Comparison of ENCODE assay signal across 1 cellular context in the genomic region with DNA sequence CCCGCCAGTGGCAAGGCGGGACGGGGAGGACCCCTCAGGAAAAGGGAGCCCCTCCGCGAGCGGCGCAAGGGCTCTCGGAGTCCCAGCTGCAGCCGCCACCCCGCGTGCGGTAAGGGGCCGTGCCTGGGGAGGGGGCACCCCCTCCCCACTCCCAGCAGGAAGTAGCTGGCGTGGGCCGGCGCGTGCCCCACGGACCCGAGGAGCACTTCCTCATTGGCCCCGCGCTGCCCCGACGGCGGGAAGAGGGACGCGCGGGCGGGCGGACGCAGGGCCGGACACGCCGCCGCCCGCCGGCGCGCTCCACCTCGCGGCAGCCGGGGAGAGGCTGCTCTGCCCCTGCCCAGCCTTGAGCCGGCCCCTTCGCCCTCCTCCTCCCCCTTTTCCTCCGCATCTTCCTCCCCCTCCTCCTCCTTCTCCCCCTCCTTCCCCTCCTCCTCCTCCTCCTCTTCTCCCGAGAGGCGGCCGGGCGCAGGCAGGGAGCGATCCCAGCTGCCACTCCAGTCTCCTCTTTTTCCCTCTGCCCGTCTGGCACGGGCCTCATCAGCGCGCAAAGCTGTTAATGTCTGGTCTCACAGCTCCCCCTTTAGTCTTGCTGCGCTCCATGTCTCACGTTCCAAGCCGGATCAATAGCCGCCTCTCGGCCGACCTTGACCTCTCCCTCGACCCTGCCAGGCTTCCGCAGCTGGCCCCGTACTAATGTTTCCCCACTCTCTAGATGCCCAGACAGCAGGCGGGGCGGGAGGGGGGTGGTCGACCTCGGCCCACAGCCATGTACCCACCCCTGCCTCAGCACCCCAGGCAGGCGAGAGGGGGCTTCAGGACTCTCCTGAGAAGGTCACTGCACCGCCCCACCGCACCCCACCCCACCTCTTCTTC.
TF ChIP-seq lines count a peak whose summit lies in the region.

No MANE protein-coding gene starts in this region.

TF ChIP-seq in HepG2, 621 proteins besides CTCF, POLR2A, EP300 and RAD21 (continued from another document and continues in another):
- TF ChIP-seq HIC2 (CRISPR knock-in tag; IDR thresholded peaks at IDR 0.05; ENCODE audit: low read depth) (peak; percentile 83), DZIP1 (CRISPR knock-in tag; IDR thresholded peaks at IDR 0.05) (no peak), NCOA1 (CRISPR knock-in tag; IDR thresholded peaks at IDR 0.05) (no peak), SP4 (CRISPR knock-in tag; IDR thresholded peaks at IDR 0.05) (no peak; the same call in 1 of the 2 replicates), SIX4 (CRISPR knock-in tag; IDR thresholded peaks at IDR 0.05) (no peak), MYC (CRISPR knock-in tag; IDR thresholded peaks at IDR 0.05; ENCODE audit: borderline replicate concordance) (0 out of 2 replicates have a peak, but pooled peaks have one; percentile 35), MIER3 (CRISPR knock-in tag; IDR thresholded peaks at IDR 0.05; ENCODE audit: borderline replicate concordance) (no peak), JARID2 (CRISPR knock-in tag; IDR thresholded peaks at IDR 0.05; ENCODE audit: insufficient replicate concordance) (no peak), ZNF292 (CRISPR knock-in tag; IDR thresholded peaks at IDR 0.05; ENCODE audit: borderline replicate concordance, low read depth) (0 out of 2 replicates have a peak, but pooled peaks have one; percentile 37), CBX1 (IDR thresholded peaks at IDR 0.05; ENCODE audit: low read depth) (no peak), ZMYM3 (CRISPR knock-in tag; IDR thresholded peaks at IDR 0.05) (peak; percentile 36), ZNF746 (CRISPR knock-in tag; IDR thresholded peaks at IDR 0.05) (peak; percentile 78), HDAC6 (IDR thresholded peaks at IDR 0.05; ENCODE audit: low read depth, low read length) (no peak), HNRNPK (IDR thresholded peaks at IDR 0.05; ENCODE audit: low read depth, low read length, poor library complexity, severe bottlenecking) (peak; percentile 97), MEF2D (CRISPR knock-in tag; IDR thresholded peaks at IDR 0.05) (no peak), ZNF556 (CRISPR knock-in tag; IDR thresholded peaks at IDR 0.05; ENCODE audit: borderline replicate concordance) (peak; percentile 43; the same call in 1 of the 2 replicates), ZNF768 (CRISPR knock-in tag; IDR thresholded peaks at IDR 0.05) (peak; percentile 81; the same call in 1 of the 2 replicates), CEBPB (IDR thresholded peaks at IDR 0.05; ENCODE audit: borderline replicate concordance, low read depth, low read length) (no peak), ZNF225 (CRISPR knock-in tag; IDR thresholded peaks at IDR 0.05) (0 out of 2 replicates have a peak, but pooled peaks have one; percentile 43), CBX2 (IDR thresholded peaks at IDR 0.05; ENCODE audit: low read depth, low read length) (no peak), CBX2 (CRISPR knock-in tag; IDR thresholded peaks at IDR 0.05; ENCODE audit: low read depth) (no peak), ZC3H13 (CRISPR knock-in tag; IDR thresholded peaks at IDR 0.05) (no peak), CEBPZ (IDR thresholded peaks at IDR 0.05; ENCODE audit: low read length) (no peak), TAF1 (CRISPR knock-in tag; IDR thresholded peaks at IDR 0.05) (0 out of 2 replicates have a peak, but pooled peaks have one; percentile 22), SP2 (CRISPR knock-in tag; IDR thresholded peaks at IDR 0.05) (no peak), ZNF619 (CRISPR knock-in tag; IDR thresholded peaks at IDR 0.05) (no peak), DRAP1 (CRISPR knock-in tag; IDR thresholded peaks at IDR 0.05) (no peak), ZNF3 (CRISPR knock-in tag; IDR thresholded peaks at IDR 0.05) (no peak)
- TF ChIP-seq, protein P1, sequence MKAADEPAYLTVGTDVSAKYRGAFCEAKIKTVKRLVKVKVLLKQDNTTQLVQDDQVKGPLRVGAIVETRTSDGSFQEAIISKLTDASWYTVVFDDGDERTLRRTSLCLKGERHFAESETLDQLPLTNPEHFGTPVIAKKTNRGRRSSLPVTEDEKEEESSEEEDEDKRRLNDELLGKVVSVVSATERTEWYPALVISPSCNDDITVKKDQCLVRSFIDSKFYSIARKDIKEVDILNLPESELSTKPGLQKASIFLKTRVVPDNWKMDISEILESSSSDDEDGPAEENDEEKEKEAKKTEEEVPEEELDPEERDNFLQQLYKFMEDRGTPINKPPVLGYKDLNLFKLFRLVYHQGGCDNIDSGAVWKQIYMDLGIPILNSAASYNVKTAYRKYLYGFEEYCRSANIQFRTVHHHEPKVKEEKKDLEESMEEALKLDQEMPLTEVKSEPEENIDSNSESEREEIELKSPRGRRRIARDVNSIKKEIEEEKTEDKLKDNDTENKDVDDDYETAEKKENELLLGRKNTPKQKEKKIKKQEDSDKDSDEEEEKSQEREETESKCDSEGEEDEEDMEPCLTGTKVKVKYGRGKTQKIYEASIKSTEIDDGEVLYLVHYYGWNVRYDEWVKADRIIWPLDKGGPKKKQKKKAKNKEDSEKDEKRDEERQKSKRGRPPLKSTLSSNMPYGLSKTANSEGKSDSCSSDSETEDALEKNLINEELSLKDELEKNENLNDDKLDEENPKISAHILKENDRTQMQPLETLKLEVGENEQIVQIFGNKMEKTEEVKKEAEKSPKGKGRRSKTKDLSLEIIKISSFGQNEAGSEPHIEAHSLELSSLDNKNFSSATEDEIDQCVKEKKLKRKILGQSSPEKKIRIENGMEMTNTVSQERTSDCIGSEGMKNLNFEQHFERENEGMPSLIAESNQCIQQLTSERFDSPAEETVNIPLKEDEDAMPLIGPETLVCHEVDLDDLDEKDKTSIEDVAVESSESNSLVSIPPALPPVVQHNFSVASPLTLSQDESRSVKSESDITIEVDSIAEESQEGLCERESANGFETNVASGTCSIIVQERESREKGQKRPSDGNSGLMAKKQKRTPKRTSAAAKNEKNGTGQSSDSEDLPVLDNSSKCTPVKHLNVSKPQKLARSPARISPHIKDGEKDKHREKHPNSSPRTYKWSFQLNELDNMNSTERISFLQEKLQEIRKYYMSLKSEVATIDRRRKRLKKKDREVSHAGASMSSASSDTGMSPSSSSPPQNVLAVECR (CRISPR knock-in tag; IDR thresholded peaks at IDR 0.05; ENCODE audit: borderline replicate concordance) = no peak
- TF ChIP-seq, protein P2, sequence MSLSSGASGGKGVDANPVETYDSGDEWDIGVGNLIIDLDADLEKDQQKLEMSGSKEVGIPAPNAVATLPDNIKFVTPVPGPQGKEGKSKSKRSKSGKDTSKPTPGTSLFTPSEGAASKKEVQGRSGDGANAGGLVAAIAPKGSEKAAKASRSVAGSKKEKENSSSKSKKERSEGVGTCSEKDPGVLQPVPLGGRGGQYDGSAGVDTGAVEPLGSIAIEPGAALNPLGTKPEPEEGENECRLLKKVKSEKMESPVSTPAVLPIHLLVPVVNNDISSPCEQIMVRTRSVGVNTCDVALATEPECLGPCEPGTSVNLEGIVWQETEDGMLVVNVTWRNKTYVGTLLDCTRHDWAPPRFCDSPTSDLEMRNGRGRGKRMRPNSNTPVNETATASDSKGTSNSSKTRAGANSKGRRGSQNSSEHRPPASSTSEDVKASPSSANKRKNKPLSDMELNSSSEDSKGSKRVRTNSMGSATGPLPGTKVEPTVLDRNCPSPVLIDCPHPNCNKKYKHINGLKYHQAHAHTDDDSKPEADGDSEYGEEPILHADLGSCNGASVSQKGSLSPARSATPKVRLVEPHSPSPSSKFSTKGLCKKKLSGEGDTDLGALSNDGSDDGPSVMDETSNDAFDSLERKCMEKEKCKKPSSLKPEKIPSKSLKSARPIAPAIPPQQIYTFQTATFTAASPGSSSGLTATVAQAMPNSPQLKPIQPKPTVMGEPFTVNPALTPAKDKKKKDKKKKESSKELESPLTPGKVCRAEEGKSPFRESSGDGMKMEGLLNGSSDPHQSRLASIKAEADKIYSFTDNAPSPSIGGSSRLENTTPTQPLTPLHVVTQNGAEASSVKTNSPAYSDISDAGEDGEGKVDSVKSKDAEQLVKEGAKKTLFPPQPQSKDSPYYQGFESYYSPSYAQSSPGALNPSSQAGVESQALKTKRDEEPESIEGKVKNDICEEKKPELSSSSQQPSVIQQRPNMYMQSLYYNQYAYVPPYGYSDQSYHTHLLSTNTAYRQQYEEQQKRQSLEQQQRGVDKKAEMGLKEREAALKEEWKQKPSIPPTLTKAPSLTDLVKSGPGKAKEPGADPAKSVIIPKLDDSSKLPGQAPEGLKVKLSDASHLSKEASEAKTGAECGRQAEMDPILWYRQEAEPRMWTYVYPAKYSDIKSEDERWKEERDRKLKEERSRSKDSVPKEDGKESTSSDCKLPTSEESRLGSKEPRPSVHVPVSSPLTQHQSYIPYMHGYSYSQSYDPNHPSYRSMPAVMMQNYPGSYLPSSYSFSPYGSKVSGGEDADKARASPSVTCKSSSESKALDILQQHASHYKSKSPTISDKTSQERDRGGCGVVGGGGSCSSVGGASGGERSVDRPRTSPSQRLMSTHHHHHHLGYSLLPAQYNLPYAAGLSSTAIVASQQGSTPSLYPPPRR (CRISPR knock-in tag; IDR thresholded peaks at IDR 0.05; ENCODE audit: borderline replicate concordance) = 0 out of 2 replicates have a peak, but pooled peaks have one; percentile 33
- TF ChIP-seq, protein P3, sequence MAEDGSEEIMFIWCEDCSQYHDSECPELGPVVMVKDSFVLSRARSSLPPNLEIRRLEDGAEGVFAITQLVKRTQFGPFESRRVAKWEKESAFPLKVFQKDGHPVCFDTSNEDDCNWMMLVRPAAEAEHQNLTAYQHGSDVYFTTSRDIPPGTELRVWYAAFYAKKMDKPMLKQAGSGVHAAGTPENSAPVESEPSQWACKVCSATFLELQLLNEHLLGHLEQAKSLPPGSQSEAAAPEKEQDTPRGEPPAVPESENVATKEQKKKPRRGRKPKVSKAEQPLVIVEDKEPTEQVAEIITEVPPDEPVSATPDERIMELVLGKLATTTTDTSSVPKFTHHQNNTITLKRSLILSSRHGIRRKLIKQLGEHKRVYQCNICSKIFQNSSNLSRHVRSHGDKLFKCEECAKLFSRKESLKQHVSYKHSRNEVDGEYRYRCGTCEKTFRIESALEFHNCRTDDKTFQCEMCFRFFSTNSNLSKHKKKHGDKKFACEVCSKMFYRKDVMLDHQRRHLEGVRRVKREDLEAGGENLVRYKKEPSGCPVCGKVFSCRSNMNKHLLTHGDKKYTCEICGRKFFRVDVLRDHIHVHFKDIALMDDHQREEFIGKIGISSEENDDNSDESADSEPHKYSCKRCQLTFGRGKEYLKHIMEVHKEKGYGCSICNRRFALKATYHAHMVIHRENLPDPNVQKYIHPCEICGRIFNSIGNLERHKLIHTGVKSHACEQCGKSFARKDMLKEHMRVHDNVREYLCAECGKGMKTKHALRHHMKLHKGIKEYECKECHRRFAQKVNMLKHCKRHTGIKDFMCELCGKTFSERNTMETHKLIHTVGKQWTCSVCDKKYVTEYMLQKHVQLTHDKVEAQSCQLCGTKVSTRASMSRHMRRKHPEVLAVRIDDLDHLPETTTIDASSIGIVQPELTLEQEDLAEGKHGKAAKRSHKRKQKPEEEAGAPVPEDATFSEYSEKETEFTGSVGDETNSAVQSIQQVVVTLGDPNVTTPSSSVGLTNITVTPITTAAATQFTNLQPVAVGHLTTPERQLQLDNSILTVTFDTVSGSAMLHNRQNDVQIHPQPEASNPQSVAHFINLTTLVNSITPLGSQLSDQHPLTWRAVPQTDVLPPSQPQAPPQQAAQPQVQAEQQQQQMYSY (CRISPR knock-in tag; IDR thresholded peaks at IDR 0.05) = peak; percentile 96
